Comparison of ENCODE assay signal across 8 cellular contexts in genomic region chr17:43125967-43126910, GRCh38. TPM values are rescaled to one million over a fixed set of nuclear protein-coding genes. Genes with fewer than 3 reads are reported as not detected.
DNase-seq lines count a peak whose midpoint lies in the region; ATAC-seq and TF ChIP-seq lines count a peak whose summit lies in the region.

No MANE protein-coding gene starts in this region.

- peak overlapping the region; percentile 82 to 89 for H3K27ac ChIP-seq in breast epithelium

- H3K27ac Mint-ChIP-seq in mesothelial cell of epicardium: peak overlapping the region; percentile 98

- H3K9me3 ChIP-seq in breast epithelium: no peaks in the 10 kb centered on the region

- H3K27me3 Mint-ChIP-seq in mesothelial cell of epicardium (ENCODE audit: low read depth): no peaks in the 10 kb centered on the region

- intact Hi-C loops in breast epithelium (cut with DNase I; ENCODE audit: low total_unique reads): no loop called here

- peak; percentile 3 for DNase-seq in COLO668 (lab: John Stamatoyannopoulos, UW; ENCODE audit: unreplicated experiment)
- DNase-seq in NCI-H2227 (lab: John Stamatoyannopoulos, UW; ENCODE audit: unreplicated experiment): peak; percentile 50
- no peak for DNase-seq in breast epithelium (ENCODE audit: low spot score in 2 of 2)
- no peak for DNase-seq in mesothelial cell of epicardium (ENCODE audit: low spot score in 2 of 2, unreplicated experiment in 2 of 2)
- no peak for DNase-seq in SKM-1 treated with dmso at 0.1 percent for 144 hours (lab: John Stamatoyannopoulos, UW; ENCODE audit: unreplicated experiment)
- DNase-seq in inferior parietal cortex (ENCODE audit: extremely low spot score): no peak
- no peak for DNase-seq in NCI-H524 treated with DMSO at 0.1 percent for 48 hours (lab: John Stamatoyannopoulos, UW)

- no peaks in the 10 kb centered on the region for H3K36me3 ChIP-seq in breast epithelium

- H3K4me3 Mint-ChIP-seq in mesothelial cell of epicardium: peak overlapping the region; percentile 88

- H3K36me3 Mint-ChIP-seq in mesothelial cell of epicardium: peaks cover 7% of the 10 kb centered on the region

- peaks cover 24% of the 10 kb centered on the region for H3K4me1 Mint-ChIP-seq in mesothelial cell of epicardium

- TF ChIP-seq CTCF in breast epithelium (IDR thresholded peaks at IDR 0.05) (no peak), mesothelial cell of epicardium (IDR thresholded peaks at IDR 0.05; ENCODE audit: unreplicated experiment) (no peak)

- no peaks in the 10 kb centered on the region for H3K27me3 ChIP-seq in breast epithelium

- H3K9me3 Mint-ChIP-seq in mesothelial cell of epicardium: no peaks in the 10 kb centered on the region

- peak overlapping the region; percentile 57 to 71 (median 70) for H3K4me3 ChIP-seq in breast epithelium

- TF ChIP-seq POLR2A in breast epithelium (IDR thresholded peaks at IDR 0.05): no peak

- H3K4me1 ChIP-seq in breast epithelium: peaks cover 4 to 13% of the 10 kb centered on the region in 2 donors

- ATAC-seq in HG03025 (IDR thresholded peaks at IDR 0.05; ENCODE audit: low FRiP score, unreplicated experiment): no peak

RNA-seq across cellular contexts. Expression of gene BRCA1, which starts 1.1 kb away (rescaled TPM):
- total RNA-seq in breast epithelium (1 to 10 TPM; 5.2 to 8.9 (median 7.4) TPM), mesothelial cell of epicardium (12.5 to 15.5 TPM (median 12.6 TPM) in 3 replicates)

RNA-seq across cellular contexts. Expression of gene NBR1, which starts 44.8 kb away (rescaled TPM):
- 100 to 1,000 TPM in 1 of 3 donors, 10 to 100 TPM in 2; 90.1 to 131 (median 92.1) TPM for total RNA-seq in breast epithelium
- total RNA-seq in mesothelial cell of epicardium: 61.6 to 63.5 TPM (median 63.3 TPM) in 3 replicates

Comparison
In these comparisons a context has a peak if more than half of its experiments do, and no peak if none do; other contexts are left out.
1. DNase-seq: peak in COLO668 (single experiment) and NCI-H2227 (single experiment); none in breast epithelium (0 of 2), mesothelial cell of epicardium (0 of 2), SKM-1 treated with dmso at 0.1 percent for 144 hours (single experiment), inferior parietal cortex (single experiment) and NCI-H524 treated with DMSO at 0.1 percent for 48 hours (single experiment).